Comparison of ENCODE assay signal across 9 cellular contexts in the genomic region with DNA sequence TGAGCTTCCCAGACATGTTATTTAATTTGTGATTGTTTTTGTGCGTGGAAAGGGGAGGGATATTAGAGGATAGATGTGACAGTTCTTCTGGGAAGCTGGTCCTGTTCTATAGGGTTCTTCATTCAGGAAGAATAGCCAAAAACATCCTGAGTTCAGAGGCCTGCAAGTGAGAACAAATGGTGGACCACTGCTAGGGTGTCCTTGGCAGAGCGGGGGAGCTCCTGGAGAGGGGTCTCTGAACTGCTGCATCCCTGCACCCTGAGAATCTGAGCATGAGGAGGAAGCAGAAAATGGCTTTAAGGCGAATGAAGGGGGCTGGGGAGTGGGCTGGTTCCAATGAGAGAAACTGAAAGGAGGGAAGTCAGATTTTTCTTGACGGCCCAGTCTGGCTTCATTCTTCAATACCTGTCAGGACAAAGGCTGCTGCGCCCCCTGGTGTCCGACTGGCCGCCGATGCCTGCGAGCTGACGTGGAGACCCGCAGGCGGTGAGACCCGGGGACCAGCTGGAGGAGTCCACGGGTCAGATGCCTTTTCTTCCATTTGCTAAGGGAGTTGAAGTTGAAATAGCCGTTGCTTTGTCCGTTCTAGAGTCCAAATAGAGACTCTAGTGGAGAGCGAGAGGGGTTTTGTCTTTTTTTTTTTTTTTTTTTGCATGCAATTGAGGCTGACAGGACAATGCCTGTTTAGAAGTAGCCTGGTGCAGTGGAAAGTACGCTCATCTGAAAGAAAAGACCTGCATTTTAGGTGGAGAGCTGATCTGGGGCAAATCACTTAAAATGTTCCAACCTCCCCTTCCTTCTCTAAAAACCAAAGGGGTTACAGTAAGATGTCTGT. TPM values are rescaled to one million over a fixed set of nuclear protein-coding genes. Genes with fewer than 3 reads are reported as not detected.
DNase-seq lines count a peak whose midpoint lies in the region; ATAC-seq and TF ChIP-seq lines count a peak whose summit lies in the region.
"Had no signal": no experiment of that assay in that cellular context is flagged by ENCODE, and none has a peak within 500 bp of the region (broad histone marks: within the 10 kb centered on the region; RNA-seq: fewer than 3 reads in every experiment).

No MANE protein-coding gene starts in this region.

- H3K27me3 ChIP-seq in CD4-positive, alpha-beta T cell (ENCODE audit: control insufficient read depth, insufficient read depth, low read length) = peaks cover 65% of the 10 kb centered on the region

- TF ChIP-seq CTCF in CD4-positive, alpha-beta T cell (IDR thresholded peaks at IDR 0.05) = peak; percentile 57
- peak; percentile 92 for TF ChIP-seq CTCF in mesothelial cell of epicardium (IDR thresholded peaks at IDR 0.05; ENCODE audit: unreplicated experiment)

- no peak overlapping the region for H3K27ac Mint-ChIP-seq in CD4-positive, alpha-beta T cell
- H3K27ac Mint-ChIP-seq in mesothelial cell of epicardium = peak overlapping the region; percentile 73
- H3K27ac Mint-ChIP-seq: T-helper 1 cell treated with Interleukin-12 subunit alpha and Interleukin-12 subunit beta and Interleukin-4 antibody, amounts not matched to agents 30 μg/mL and 1 μg/mL, for 36 hours had no signal

- CTCF ChIA-PET in CD4-positive, alpha-beta T cell (lab: Charles Lee) = interaction anchor here (1.3 kb wide), 1 partner anchor 926 kb away, joined by 6 read pairs; no protein-coding TSS in a partner anchor

- H3K27me3 Mint-ChIP-seq in CD4-positive, alpha-beta T cell = peaks cover 76% of the 10 kb centered on the region
- H3K27me3 Mint-ChIP-seq in mesothelial cell of epicardium (ENCODE audit: low read depth) = peaks cover 28% of the 10 kb centered on the region

- no peaks in the 10 kb centered on the region for H3K36me3 Mint-ChIP-seq in CD4-positive, alpha-beta T cell (ENCODE audit: low read depth)
- no peaks in the 10 kb centered on the region for H3K36me3 Mint-ChIP-seq in mesothelial cell of epicardium

- H3K27ac ChIP-seq in CD4-positive, alpha-beta T cell (ENCODE audit: low read depth, low read length) = no peak overlapping the region

- POLR2A ChIA-PET in CD4-positive, alpha-beta T cell (lab: Charles Lee) = no interaction called here

- H3K4me1 Mint-ChIP-seq in CD4-positive, alpha-beta T cell (ENCODE audit: low read depth) = no peaks in the 10 kb centered on the region
- peaks cover 89% of the 10 kb centered on the region for H3K4me1 Mint-ChIP-seq in mesothelial cell of epicardium

- intact Hi-C loops in CD4-positive, alpha-beta T cell (cut with DNase I, micrococcal nuclease) = loop anchor here (5.0 to 10.0 kb wide), 3 partner anchors 999 to 1139 kb away; no protein-coding TSS in a partner anchor

- no peaks in the 10 kb centered on the region for H3K9me3 Mint-ChIP-seq in CD4-positive, alpha-beta T cell
- H3K9me3 Mint-ChIP-seq in mesothelial cell of epicardium = no peaks in the 10 kb centered on the region
- H3K9me3 Mint-ChIP-seq: T-helper 1 cell treated with Interleukin-12 subunit alpha and Interleukin-12 subunit beta and Interleukin-4 antibody, amounts not matched to agents 30 μg/mL and 1 μg/mL, for 36 hours had no signal

- DNase-seq in CD4-positive, alpha-beta T cell = peak; percentile 27 to 73 (median 54)
- DNase-seq in NCI-H748 (lab: John Stamatoyannopoulos, UW; ENCODE audit: unreplicated experiment) = peak; percentile 92
- DNase-seq in activated CD8-positive, alpha-beta memory T cell treated with anti-CD3 and anti-CD28 coated beads for 1 hour (ENCODE audit: extremely low read depth in 1 of 2, low read depth in 1 of 2) = peak; percentile 10 to 55
- peak; percentile 18 for DNase-seq in effector CD8-positive, alpha-beta T cell (lab: John Stamatoyannopoulos, UW)
- peak; percentile 89 to 98 for DNase-seq in mesothelial cell of epicardium (ENCODE audit: low spot score in 2 of 2, unreplicated experiment in 2 of 2)
- peak; percentile 12 to 41 for DNase-seq in stimulated activated CD8-positive, alpha-beta memory T cell treated with anti-CD3 and anti-CD28 coated beads, Interleukin-2, amount 100 ng/mL, for 1 hour (ENCODE audit: low read depth in 2 of 2)

- no peak for ATAC-seq in CD4-positive, alpha-beta T cell (ENCODE audit: poor library complexity)
- ATAC-seq in GM19395 (IDR thresholded peaks at IDR 0.05; ENCODE audit: unreplicated experiment) (peak; percentile 83), HG03442 (IDR thresholded peaks at IDR 0.05; ENCODE audit: unreplicated experiment) (peak; percentile 84)

- H3K9me3 ChIP-seq in CD4-positive, alpha-beta T cell (ENCODE audit: control insufficient read depth, low read length) = no peaks in the 10 kb centered on the region

- no peak overlapping the region for H3K4me3 Mint-ChIP-seq in CD4-positive, alpha-beta T cell
- peak overlapping the region; percentile 52 for H3K4me3 Mint-ChIP-seq in mesothelial cell of epicardium
- H3K4me3 Mint-ChIP-seq: T-helper 1 cell treated with Interleukin-12 subunit alpha and Interleukin-12 subunit beta and Interleukin-4 antibody, amounts not matched to agents 30 μg/mL and 1 μg/mL, for 36 hours had no signal

RNA-seq across cellular contexts. Expression of gene NFIB, which starts 39.5 kb away (rescaled TPM):
- total RNA-seq in CD4-positive, alpha-beta T cell = not detected
- 213 to 237 TPM (median 230 TPM) in 3 replicates for total RNA-seq in mesothelial cell of epicardium

Comparison
In these comparisons a context has a peak if more than half of its experiments do, and no peak if none do; other contexts are left out.
1. DNase-seq: peak in every context shown above with its lines; median percentile 94 in mesothelial cell of epicardium; 92 in NCI-H748; 54 in CD4-positive, alpha-beta T cell; 32 in activated CD8-positive, alpha-beta memory T cell treated with anti-CD3 and anti-CD28 coated beads for 1 hour; 26 in stimulated activated CD8-positive, alpha-beta memory T cell treated with anti-CD3 and anti-CD28 coated beads, Interleukin-2, amount 100 ng/mL, for 1 hour; 18 in effector CD8-positive, alpha-beta T cell.
2. RNA of gene NFIB, which starts 39.5 kb away (total RNA-seq): 213 to 237 TPM in mesothelial cell of epicardium; not detected in CD4-positive, alpha-beta T cell; every median in the first group is over 100 times any median in the second.